ENCODE assay signal across 8 cellular contexts in the genomic region with DNA sequence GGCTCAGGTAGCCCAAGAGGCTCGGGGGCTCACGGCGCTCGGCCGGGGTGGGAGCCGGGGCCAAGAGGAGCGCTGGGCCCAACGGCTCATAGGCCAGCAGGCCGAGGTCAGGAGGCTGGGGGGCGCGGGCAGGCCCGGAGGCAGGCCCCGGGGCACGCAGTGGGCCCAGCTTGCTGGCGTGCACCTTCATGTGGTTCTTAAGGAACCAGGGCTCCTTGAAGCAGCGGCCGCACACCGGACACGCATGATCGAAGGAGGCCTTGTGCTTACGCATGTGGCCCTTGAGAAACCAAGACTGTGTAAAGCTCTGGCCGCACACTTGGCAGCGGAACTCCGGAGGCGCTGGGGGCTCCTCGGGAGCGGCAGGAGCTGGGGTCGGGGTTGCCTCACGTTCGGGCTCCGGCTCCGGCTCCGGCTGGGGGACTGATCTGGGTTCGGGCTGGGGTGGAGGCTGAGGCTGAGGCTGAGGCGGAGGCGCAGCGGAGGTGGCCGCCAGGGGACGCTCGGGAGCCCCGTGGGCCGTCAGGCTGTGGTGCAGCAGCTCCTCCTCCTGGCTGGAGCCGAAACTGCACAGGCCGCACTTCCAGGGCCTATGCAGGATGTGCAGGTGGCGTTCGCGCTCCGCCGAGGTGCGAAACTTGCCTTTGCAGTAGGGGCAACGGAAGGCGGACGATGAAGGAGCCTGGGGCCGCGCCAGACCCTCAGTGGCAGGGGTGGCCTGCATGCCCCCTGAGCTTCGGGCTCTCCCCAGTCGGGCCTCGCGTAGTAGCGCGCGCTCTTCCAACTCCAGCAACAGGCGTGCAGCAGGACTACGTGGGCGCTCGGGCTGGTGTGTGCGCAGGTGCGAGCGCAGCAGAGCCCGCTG. TPM values are rescaled to one million over a fixed set of nuclear protein-coding genes. Genes with fewer than 3 reads are reported as not detected.
A peak's percentile ranks its signal among the peaks of the same experiment; 100 is the strongest.
DNase-seq lines count a peak whose midpoint lies in the region; ATAC-seq and TF ChIP-seq lines count a peak whose summit lies in the region.

No MANE protein-coding gene starts in this region.

- no peaks in the 10 kb centered on the region for H3K27me3 ChIP-seq in heart right ventricle

- no peak overlapping the region for H3K4me3 Mint-ChIP-seq in activated naive CD8-positive, alpha-beta T cell treated with anti-CD3 and anti-CD28 coated beads for 36 hours

- 51 to 56% methylated on average over 67 to 70 of the region's 70 CpGs for WGBS in heart right ventricle, 2 donors

- no peak overlapping the region for H3K4me3 ChIP-seq in heart right ventricle

- in situ Hi-C loops in Caki2 (cut with HindIII; ENCODE audit: low pct_unique_long_range_greater_than_20kb, low sequenced_read_pairs): no loop called here

- peaks cover 0 to 39% (median 17%) of the 10 kb centered on the region in 9 donors for H3K4me1 ChIP-seq in heart right ventricle

- peak overlapping the region in 3 of 10 donors; percentile 11 to 53 (median 28) for H3K27ac ChIP-seq in heart right ventricle

- no peaks in the 10 kb centered on the region for H3K27me3 Mint-ChIP-seq in activated naive CD8-positive, alpha-beta T cell treated with anti-CD3 and anti-CD28 coated beads for 36 hours

- no peaks in the 10 kb centered on the region for H3K36me3 Mint-ChIP-seq in activated naive CD8-positive, alpha-beta T cell treated with anti-CD3 and anti-CD28 coated beads for 36 hours

- intact Hi-C loops in heart right ventricle (cut with DNase I): loop anchor here (1.0 to 5.0 kb wide), 7 partner anchors 14 to 80 kb away; no protein-coding TSS in a partner anchor

- peaks cover 20% of the 10 kb centered on the region for H3K4me1 Mint-ChIP-seq in activated naive CD8-positive, alpha-beta T cell treated with anti-CD3 and anti-CD28 coated beads for 36 hours

- ATAC-seq in GM19455 (IDR thresholded peaks at IDR 0.05; ENCODE audit: unreplicated experiment): peak; percentile 90
- ATAC-seq in HG03571 (IDR thresholded peaks at IDR 0.05; ENCODE audit: unreplicated experiment): peak; percentile 82
- peak; percentile 77 to 91 (median 86) for ATAC-seq in heart right ventricle
- ATAC-seq in HG03196 (IDR thresholded peaks at IDR 0.05; ENCODE audit: unreplicated experiment): no peak

- no peak overlapping the region for H3K27ac Mint-ChIP-seq in activated naive CD8-positive, alpha-beta T cell treated with anti-CD3 and anti-CD28 coated beads for 36 hours

- H3K9me3 Mint-ChIP-seq in activated naive CD8-positive, alpha-beta T cell treated with anti-CD3 and anti-CD28 coated beads for 36 hours: no peaks in the 10 kb centered on the region

- H3K9me3 ChIP-seq in heart right ventricle: no peaks in the 10 kb centered on the region

- TF ChIP-seq CTCF in heart right ventricle (IDR thresholded peaks at IDR 0.05): peak; percentile 99 to 100 (median 100)

- DNase-seq in Caki2 (ENCODE audit: low read depth): peak; percentile 55
- peak; percentile 22 for DNase-seq in SKM-1 treated with dmso at 0.1 percent for 144 hours (lab: John Stamatoyannopoulos, UW; ENCODE audit: unreplicated experiment)
- DNase-seq in activated naive CD8-positive, alpha-beta T cell treated with anti-CD3 and anti-CD28 coated beads for 36 hours: peak; percentile 89
- peak; percentile 80 to 90 for DNase-seq in heart right ventricle
- DNase-seq in retina: peak; percentile 91

- peaks cover 0 to 57% (median 31%) of the 10 kb centered on the region in 9 donors for H3K36me3 ChIP-seq in heart right ventricle

RNA-seq across cellular contexts. Expression of gene ZNF219, which starts 6.1 kb away (rescaled TPM):
- 26.5 and 31.5 TPM in 2 replicates for total RNA-seq in Caki2 (2014; rRNA removed; shearing (Covaris generic); ENCODE audit: low replicate concordance)
- 1 to 10 TPM; 6.9 to 8.6 TPM for total RNA-seq in activated naive CD8-positive, alpha-beta T cell treated with anti-CD3 and anti-CD28 coated beads for 36 hours
- 10 to 100 TPM; 22.1 to 58.4 (median 32.2) TPM for total RNA-seq in heart right ventricle
- 10 to 100 TPM; 37.1 to 39.2 TPM for polyA plus RNA-seq in heart right ventricle

RNA-seq across cellular contexts. Expression of gene TMEM253, which starts 8.5 kb away (rescaled TPM):
- 0.20 TPM in 1 of 2 replicates, not detected in the other for total RNA-seq in Caki2 (2014; rRNA removed; shearing (Covaris generic); ENCODE audit: low replicate concordance)
- total RNA-seq in activated naive CD8-positive, alpha-beta T cell treated with anti-CD3 and anti-CD28 coated beads for 36 hours: not detected
- under 1 TPM in 9 of 10 donors, not detected in 1; 0.16 to 0.45 (median 0.28) TPM for total RNA-seq in heart right ventricle
- polyA plus RNA-seq in heart right ventricle: 1 to 10 TPM in 1 of 2 donors, under 1 TPM in 1; 0.30 to 1.1 TPM

RNA-seq across cellular contexts. Expression of gene ARHGEF40, which starts 22.3 kb away (rescaled TPM):
- total RNA-seq in Caki2 (2014; rRNA removed; shearing (Covaris generic); ENCODE audit: low replicate concordance): 32.4 and 35.9 TPM in 2 replicates
- total RNA-seq in activated naive CD8-positive, alpha-beta T cell treated with anti-CD3 and anti-CD28 coated beads for 36 hours: under 1 TPM in 1 of 2 experiments, not detected in 1; 0.21 TPM
- total RNA-seq in heart right ventricle: 10 to 100 TPM; 14.2 to 24.4 (median 17.5) TPM
- 10 to 100 TPM; 21.1 to 25.2 TPM for polyA plus RNA-seq in heart right ventricle

RNA-seq across cellular contexts. Expression of gene RNASE8, which starts 34.8 kb away (rescaled TPM):
- total RNA-seq in Caki2 (2014; rRNA removed; shearing (Covaris generic); ENCODE audit: low replicate concordance): not detected in 2 replicates
- total RNA-seq in activated naive CD8-positive, alpha-beta T cell treated with anti-CD3 and anti-CD28 coated beads for 36 hours: not detected
- not detected for total RNA-seq in heart right ventricle
- polyA plus RNA-seq in heart right ventricle: not detected

RNA-seq across cellular contexts. Expression of gene RNASE7, which starts 50.2 kb away (rescaled TPM):
- total RNA-seq in Caki2 (2014; rRNA removed; shearing (Covaris generic); ENCODE audit: low replicate concordance): not detected in 2 replicates
- not detected for total RNA-seq in activated naive CD8-positive, alpha-beta T cell treated with anti-CD3 and anti-CD28 coated beads for 36 hours
- total RNA-seq in heart right ventricle: not detected
- under 1 TPM in 1 of 2 donors, not detected in 1; 0.03 TPM for polyA plus RNA-seq in heart right ventricle

Comparison
In these comparisons a context has a peak if more than half of its experiments do, and no peak if none do; other contexts are left out.
1. DNase-seq: peak in every context shown above with its lines; median percentile 91 in retina; 89 in activated naive CD8-positive, alpha-beta T cell treated with anti-CD3 and anti-CD28 coated beads for 36 hours; 85 in heart right ventricle; 55 in Caki2; 22 in SKM-1 treated with dmso at 0.1 percent for 144 hours.
2. RNA of gene ARHGEF40, which starts 22.3 kb away (total RNA-seq): 32.4 to 35.9 TPM in Caki2 and 14.2 to 24.4 TPM in heart right ventricle; 0.21 TPM in activated naive CD8-positive, alpha-beta T cell treated with anti-CD3 and anti-CD28 coated beads for 36 hours; every median in the first group is over 10 times any median in the second.